Comparison of ENCODE assay signal across 23 cellular contexts in the genomic region with DNA sequence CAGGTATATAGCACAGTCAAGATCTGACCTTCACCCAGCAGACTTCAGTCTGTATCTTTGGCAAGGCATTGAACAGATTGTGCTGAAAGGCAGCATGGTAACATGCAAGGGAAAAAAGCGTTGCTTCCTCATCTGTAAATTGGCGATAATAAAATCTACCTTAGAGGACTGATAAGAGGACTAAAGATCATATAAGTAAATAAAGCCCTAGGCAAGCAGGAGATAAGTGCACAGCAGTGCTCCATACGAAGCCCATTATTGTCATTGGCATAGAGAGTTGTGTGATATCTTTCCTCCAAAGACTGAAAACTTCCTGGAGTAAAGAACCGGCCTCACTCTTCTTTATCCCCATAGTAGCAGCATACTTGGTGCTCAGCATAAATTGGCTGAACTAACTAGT.
A peak's percentile ranks its signal among the peaks of the same experiment; 100 is the strongest.
DNase-seq lines count a peak whose midpoint lies in the region; ATAC-seq and TF ChIP-seq lines count a peak whose summit lies in the region.
"Had no signal": no experiment of that assay in that cellular context is flagged by ENCODE, and none has a peak within 500 bp of the region (broad histone marks: within the 10 kb centered on the region; RNA-seq: fewer than 3 reads in every experiment).

No MANE protein-coding gene starts in this region.

- H3F3A ChIP-seq in OCI-LY1 (ENCODE audit: insufficient read depth, low read length), result peaks cover 8% of the 10 kb centered on the region

- H3K36me3 Mint-ChIP-seq in activated T-cell treated with anti-CD3 and anti-CD28 coated beads, Interleukin-2, amount 50 U/mL, for 24 hours (ENCODE audit: low read depth), result peaks cover 48% of the 10 kb centered on the region
- H3K36me3 Mint-ChIP-seq in effector memory CD8-positive, alpha-beta T cell (ENCODE audit: insufficient read depth), result peaks cover 20% of the 10 kb centered on the region
- H3K36me3 Mint-ChIP-seq in stimulated activated memory B cell treated with anti-CD40 and anti-IgM and Interleukin-4, amounts not matched to agents 10 μg/mL and 1 μg/mL and 100 μg/mL, for 72 hours, result peaks cover 35% of the 10 kb centered on the region

- H3K27me3 ChIP-seq in OCI-LY1 (ENCODE audit: insufficient read depth, low read length), result no peaks in the 10 kb centered on the region
- H3K27me3 ChIP-seq in tibial nerve, result no peaks in the 10 kb centered on the region
- H3K27me3 ChIP-seq: esophagus squamous epithelium, MG63 had no signal

- H3K9me3 Mint-ChIP-seq in activated T-cell treated with anti-CD3 and anti-CD28 coated beads, Interleukin-2, amount 50 U/mL, for 24 hours, result no peaks in the 10 kb centered on the region
- H3K9me3 Mint-ChIP-seq in effector memory CD8-positive, alpha-beta T cell, result no peaks in the 10 kb centered on the region
- no peaks in the 10 kb centered on the region for H3K9me3 Mint-ChIP-seq in stimulated activated memory B cell treated with anti-CD40 and anti-IgM and Interleukin-4, amounts not matched to agents 10 μg/mL and 1 μg/mL and 100 μg/mL, for 72 hours
- H3K9me3 Mint-ChIP-seq: activated T-helper 2 cell treated with anti-CD3 and anti-CD28 coated beads, Interferon-gamma antibody, Interleukin-2, Interleukin-4, amounts not matched to agents 10 μg/mL and 5 μg/mL and 100 μg/mL, durations not matched to agents 14 hours and 24 hours and 36 hours; GM23338 had no signal

- TF ChIP-seq CTCF in OCI-LY1 (IDR thresholded peaks at IDR 0.05; ENCODE audit: low read length) (no peak), tibial nerve (IDR thresholded peaks at IDR 0.05) (no peak)

- H4K20me1 ChIP-seq in OCI-LY1 (ENCODE audit: insufficient read depth, low read length), result no peaks in the 10 kb centered on the region

- no peaks in the 10 kb centered on the region for H3K27me3 Mint-ChIP-seq in activated T-cell treated with anti-CD3 and anti-CD28 coated beads, Interleukin-2, amount 50 U/mL, for 24 hours
- no peaks in the 10 kb centered on the region for H3K27me3 Mint-ChIP-seq in effector memory CD8-positive, alpha-beta T cell
- H3K27me3 Mint-ChIP-seq in stimulated activated memory B cell treated with anti-CD40 and anti-IgM and Interleukin-4, amounts not matched to agents 10 μg/mL and 1 μg/mL and 100 μg/mL, for 72 hours, result no peaks in the 10 kb centered on the region

- H3K4me3 ChIP-seq in OCI-LY1 (ENCODE audit: low read depth, low read length, poor library complexity, severe bottlenecking) (no peak overlapping the region), tibial nerve (no peak overlapping the region)
- H3K4me3 ChIP-seq: esophagus squamous epithelium, GM12878, GM23338, MG63, prostate gland had no signal

- H3K9me3 ChIP-seq in OCI-LY1 (ENCODE audit: low read length) (no peaks in the 10 kb centered on the region), tibial nerve (no peaks in the 10 kb centered on the region)
- H3K9me3 ChIP-seq: esophagus squamous epithelium, MG63, prostate gland had no signal

- TF ChIP-seq EP300 in tibial nerve (IDR thresholded peaks at IDR 0.05), result no peak

- no peak overlapping the region for H3K4me3 Mint-ChIP-seq in activated T-cell treated with anti-CD3 and anti-CD28 coated beads, Interleukin-2, amount 50 U/mL, for 24 hours
- H3K4me3 Mint-ChIP-seq in effector memory CD8-positive, alpha-beta T cell, result no peak overlapping the region
- no peak overlapping the region for H3K4me3 Mint-ChIP-seq in stimulated activated memory B cell treated with anti-CD40 and anti-IgM and Interleukin-4, amounts not matched to agents 10 μg/mL and 1 μg/mL and 100 μg/mL, for 72 hours
- H3K4me3 Mint-ChIP-seq: GM23338, neural crest cell had no signal

- H3K4me1 Mint-ChIP-seq in activated T-cell treated with anti-CD3 and anti-CD28 coated beads, Interleukin-2, amount 50 U/mL, for 24 hours (ENCODE audit: low read depth), result peaks cover 79% of the 10 kb centered on the region
- peaks cover 53 to 79% of the 10 kb centered on the region in 2 donors for H3K4me1 Mint-ChIP-seq in effector memory CD8-positive, alpha-beta T cell (ENCODE audit: low read depth in 2 of 2)
- H3K4me1 Mint-ChIP-seq in stimulated activated memory B cell treated with anti-CD40 and anti-IgM and Interleukin-4, amounts not matched to agents 10 μg/mL and 1 μg/mL and 100 μg/mL, for 72 hours, result peaks cover 82% of the 10 kb centered on the region

- DNase-seq in activated T-cell treated with anti-CD3 and anti-CD28 coated beads, Interleukin-2, amount 50 U/mL, for 24 hours, result no peak
- no peak for DNase-seq in activated T-cell treated with anti-CD3 and anti-CD28 coated beads for 4 hours
- DNase-seq in effector memory CD8-positive, alpha-beta T cell, result no peak
- DNase-seq in tibial nerve (ENCODE audit: low spot score in 2 of 2), result no peak
- DNase-seq in stimulated activated CD4-positive, alpha-beta T cell treated with anti-CD3 and anti-CD28 coated beads, Interleukin-4, amount 100 ng/mL, for 1 hour, result no peak
- no peak for DNase-seq in superior temporal gyrus (ENCODE audit: extremely low spot score)
- DNase-seq: C1 segment of cervical spinal cord; effector memory CD4-positive, alpha-beta T cell; esophagus squamous epithelium; IMR-90; mesenchymal stem cell; MG63; NCI-H1436; NCI-H510A; stimulated activated CD4-positive, alpha-beta T cell treated with anti-CD3 and anti-CD28 coated beads, Interleukin-2, amount 100 ng/mL, for 24 hours; T1000 had no signal

- no peaks in the 10 kb centered on the region for H3K9me2 ChIP-seq in OCI-LY1 (ENCODE audit: low read depth, low read length)

- 0 out of 2 replicates have a peak, but pooled peaks cover 4% of the 10 kb centered on the region for H3K79me2 ChIP-seq in OCI-LY1 (ENCODE audit: insufficient read depth, low read length)

- no peak overlapping the region for H2AFZ ChIP-seq in OCI-LY1 (ENCODE audit: low read length)
- H2AFZ ChIP-seq: GM23338 had no signal

- WGBS in tibial nerve, 2 donors, result 87 to 96% methylated on average over 4 of the region's 4 CpGs

- H3K4me1 ChIP-seq in OCI-LY1 (ENCODE audit: insufficient read depth, low read length, severe bottlenecking) (peaks cover 83% of the 10 kb centered on the region), tibial nerve (peaks cover 0 to 35% (median 9%) of the 10 kb centered on the region in 4 donors)
- H3K4me1 ChIP-seq: prostate gland had no signal

- H3K27ac ChIP-seq in OCI-LY1 (ENCODE audit: low read depth, low read length, poor library complexity, severe bottlenecking) (peak overlapping the region; percentile 100), tibial nerve (no peak overlapping the region)
- H3K27ac ChIP-seq: esophagus squamous epithelium, prostate gland had no signal

- no peak overlapping the region for H3K4me2 ChIP-seq in OCI-LY1 (ENCODE audit: low read length)
- H3K4me2 ChIP-seq: GM23338 had no signal

- ATAC-seq in effector memory CD8-positive, alpha-beta T cell (replicated peaks), result no peak
- no peak for ATAC-seq in stimulated activated memory B cell treated with anti-CD40 and anti-IgM and Interleukin-4, amounts not matched to agents 10 μg/mL and 1 μg/mL and 100 μg/mL, for 72 hours
- ATAC-seq: GM12878, GM23338 had no signal

- H3K9ac ChIP-seq in OCI-LY1 (ENCODE audit: low read length), result no peak overlapping the region

- TF ChIP-seq POLR2A in tibial nerve (IDR thresholded peaks at IDR 0.05), result no peak

- peaks cover 16% of the 10 kb centered on the region; the same call in 1 of the 2 replicates for H3K36me3 ChIP-seq in OCI-LY1 (ENCODE audit: insufficient read depth, low read length)
- no peaks in the 10 kb centered on the region for H3K36me3 ChIP-seq in tibial nerve
- H3K36me3 ChIP-seq: esophagus squamous epithelium, MG63, prostate gland had no signal

- peak overlapping the region; percentile 86 for H3K27ac Mint-ChIP-seq in activated T-cell treated with anti-CD3 and anti-CD28 coated beads, Interleukin-2, amount 50 U/mL, for 24 hours
- H3K27ac Mint-ChIP-seq in effector memory CD8-positive, alpha-beta T cell, result peak overlapping the region; percentile 79 to 91
- peak overlapping the region; percentile 98 for H3K27ac Mint-ChIP-seq in stimulated activated memory B cell treated with anti-CD40 and anti-IgM and Interleukin-4, amounts not matched to agents 10 μg/mL and 1 μg/mL and 100 μg/mL, for 72 hours
- H3K27ac Mint-ChIP-seq: GM23338 had no signal
